Comparison of ENCODE assay signal across 8 cellular contexts in genomic region chr3:113514265-113514769, GRCh38. TPM values are rescaled to one million over a fixed set of nuclear protein-coding genes. Genes with fewer than 3 reads are reported as not detected.
DNase-seq lines count a peak whose midpoint lies in the region; ATAC-seq, FAIRE-seq and TF ChIP-seq lines count a peak whose summit lies in the region.

No MANE protein-coding gene starts in this region.

- TF ChIP-seq EP300 in ovary (IDR thresholded peaks at IDR 0.05), result no peak

- H3K4me3 ChIP-seq in Loucy (ENCODE audit: low read length, poor library complexity, severe bottlenecking), result peak overlapping the region; percentile 95
- H3K4me3 ChIP-seq in ovary, result peak overlapping the region; percentile 83

- H3K27me3 ChIP-seq in Loucy (ENCODE audit: insufficient read depth, low read length, poor library complexity, severe bottlenecking) (peaks cover 9% of the 10 kb centered on the region), ovary (no peaks in the 10 kb centered on the region)

- H3K27ac ChIP-seq in epithelial cell of prostate (peak overlapping the region; percentile 78), ovary (peak overlapping the region; percentile 9 to 81)

- no peak for ATAC-seq in HG02884 (IDR thresholded peaks at IDR 0.05; ENCODE audit: unreplicated experiment)

- peak overlapping the region; percentile 90 for H3K4me2 ChIP-seq in Loucy (ENCODE audit: low read depth, low read length, poor library complexity, severe bottlenecking)

- no peak for DNase-seq in GM19239 (ENCODE audit: insufficient read length, low spot score)
- DNase-seq in epithelial cell of prostate (ENCODE audit: low read depth, low spot score), result no peak
- no peak for DNase-seq in ovary
- no peak for DNase-seq in GM13977 (ENCODE audit: low spot score)
- no peak for DNase-seq in retina
- no peak for DNase-seq in DMS53 treated with DMSO at 0.1 percent for 48 hours (lab: John Stamatoyannopoulos, UW; ENCODE audit: unreplicated experiment)

- no peaks in the 10 kb centered on the region for H3K9me2 ChIP-seq in Loucy (replicated peaks; ENCODE audit: low read depth, low read length)

- no peaks in the 10 kb centered on the region for H4K20me1 ChIP-seq in Loucy (ENCODE audit: insufficient read depth, low read length, poor library complexity, severe bottlenecking)

- WGBS in ovary, 3 donors, result 0 to 1% (median 1%) methylated on average over 9 of the region's 9 CpGs

- no peak for TF ChIP-seq POLR2A in ovary (IDR thresholded peaks at IDR 0.05)

- FAIRE-seq in GM19239 (lab: Jason Lieb, UNC), result peak; percentile 64

- in situ Hi-C loops in GM13977 (cut with MboI; ENCODE audit: low pct_unique_long_range_greater_than_20kb, low sequenced_read_pairs, unreplicated experiment), result no loop called here

- peaks cover 19% of the 10 kb centered on the region for H3K4me1 ChIP-seq in Loucy (ENCODE audit: insufficient read depth, low read length, poor library complexity, severe bottlenecking)
- no peaks in the 10 kb centered on the region for H3K4me1 ChIP-seq in ovary (ENCODE audit: insufficient read depth)

- TF ChIP-seq CTCF in Loucy (conservative IDR thresholded peaks at IDR 0.05; ENCODE audit: low read length), result no peak
- TF ChIP-seq CTCF in ovary (IDR thresholded peaks at IDR 0.05), result no peak
- no peak for TF ChIP-seq CTCF in GM13977 (IDR thresholded peaks at IDR 0.05; ENCODE audit: extremely low read depth, insufficient read depth, missing control alignments)

- H3K36me3 ChIP-seq in Loucy (ENCODE audit: insufficient read depth, low read length), result no peaks in the 10 kb centered on the region
- H3K36me3 ChIP-seq in ovary, result no peaks in the 10 kb centered on the region

- H3K9me3 ChIP-seq in Loucy (ENCODE audit: insufficient read depth, low read depth, low read length) (no peaks in the 10 kb centered on the region; the same call in 1 of the 2 replicates), ovary (no peaks in the 10 kb centered on the region)

- H3K9ac ChIP-seq in Loucy (ENCODE audit: low read depth, low read length, poor library complexity, severe bottlenecking), result peak overlapping the region; percentile 77

- peak overlapping the region; percentile 98 for H2AFZ ChIP-seq in Loucy (ENCODE audit: low read length)

- intact Hi-C loops in ovary (cut with DNase I), result loop anchor here in 1 of 4 donors (10.0 kb wide), 1 partner anchor 110 kb away; no protein-coding TSS in a partner anchor

- H3K79me2 ChIP-seq in Loucy (ENCODE audit: insufficient read depth, low read length), result peaks cover 5% of the 10 kb centered on the region; the same call in 1 of the 2 replicates

- no peaks in the 10 kb centered on the region for H3F3A ChIP-seq in Loucy (ENCODE audit: low read depth)

RNA-seq across cellular contexts. Expression of gene SPICE1, which starts 0.6 kb away (rescaled TPM):
- 10 to 100 TPM; 13.9 to 24.1 (median 20.9) TPM for total RNA-seq in ovary
- polyA plus RNA-seq in ovary, result 1 to 10 TPM; 5.3 to 6.6 TPM

RNA-seq across cellular contexts. Expression of gene SIDT1, which starts 18.0 kb away (rescaled TPM):
- 10 to 100 TPM in 1 of 7 donors, 1 to 10 TPM in 3, under 1 TPM in 3; 0.40 to 12.3 (median 1.1) TPM for total RNA-seq in ovary
- 1 to 10 TPM in 1 of 2 donors, under 1 TPM in 1; 0.34 to 1.3 TPM for polyA plus RNA-seq in ovary
